In genomic region chr2:48313036-48313877, GRCh38 we compare ENCODE assay signal across 8 cellular contexts. TPM values are rescaled to one million over a fixed set of nuclear protein-coding genes. Genes with fewer than 3 reads are reported as not detected.
DNase-seq lines count a peak whose midpoint lies in the region; ATAC-seq and TF ChIP-seq lines count a peak whose summit lies in the region.

No MANE protein-coding gene starts in this region.

- H3K4me3 ChIP-seq in dorsolateral prefrontal cortex: peak overlapping the region; percentile 69 to 100 (median 92)
- H3K4me3 ChIP-seq in prostate gland: peak overlapping the region; percentile 88 to 96

- TF ChIP-seq CTCF in dorsolateral prefrontal cortex (IDR thresholded peaks at IDR 0.05 in 54 of 56, conservative IDR thresholded peaks at IDR 0.05 in 2 of 56; ENCODE audit: low read depth in 1 of 56, partially characterized antibody in 56 of 56) (no peak), prostate gland (IDR thresholded peaks at IDR 0.05) (no peak)

- no peaks in the 10 kb centered on the region for H3K4me1 ChIP-seq in prostate gland (replicated peaks)

- no peaks in the 10 kb centered on the region for H3K9me3 ChIP-seq in prostate gland

- H3K27ac ChIP-seq in dorsolateral prefrontal cortex: peak overlapping the region; percentile 41 to 99 (median 98)
- H3K27ac ChIP-seq in prostate gland: peak overlapping the region; percentile 94

- no peaks in the 10 kb centered on the region for H3K36me3 ChIP-seq in prostate gland

- DNase-seq in NCI-H1417 (lab: John Stamatoyannopoulos, UW): peak in 2 of 3 experiments; percentile 59 to 79
- no peak for DNase-seq in NCI-H1417 treated with DMSO at 0.1 percent for 48 hours (lab: John Stamatoyannopoulos, UW)
- peak; percentile 51 for DNase-seq in NAMALWA (ENCODE audit: low spot score)
- DNase-seq in dorsolateral prefrontal cortex: no peak
- DNase-seq in prostate gland (ENCODE audit: low spot score): no peak
- no peak for DNase-seq in GF-D8 (lab: John Stamatoyannopoulos, UW)

- no peak for TF ChIP-seq POLR2A in prostate gland (IDR thresholded peaks at IDR 0.05)

- intact Hi-C loops in dorsolateral prefrontal cortex (cut with DNase I) (no loop called here), prostate gland (cut with DNase I) (no loop called here)

- ATAC-seq in HG03521 (IDR thresholded peaks at IDR 0.05; ENCODE audit: unreplicated experiment) (no peak), HG02571 (IDR thresholded peaks at IDR 0.05; ENCODE audit: unreplicated experiment) (no peak)

- H3K27me3 ChIP-seq in dorsolateral prefrontal cortex (no peaks in the 10 kb centered on the region), prostate gland (replicated peaks; ENCODE audit: insufficient read depth) (no peaks in the 10 kb centered on the region)

- WGBS in prostate gland: 69% methylated on average over 14 of the region's 14 CpGs

RNA-seq across cellular contexts. Expression of gene FOXN2, which starts 1.2 kb away (rescaled TPM):
- total RNA-seq in dorsolateral prefrontal cortex (10 to 100 TPM; 18.9 to 82.0 (median 34.8) TPM), prostate gland (10 to 100 TPM; 12.9 to 26.6 TPM)

Comparison
In these comparisons a context has a peak if more than half of its experiments do, and no peak if none do; other contexts are left out.
1. DNase-seq: peak in NCI-H1417 (2 of 3) and NAMALWA (single experiment); none in NCI-H1417 treated with DMSO at 0.1 percent for 48 hours (single experiment), dorsolateral prefrontal cortex (0 of 10), prostate gland (single experiment) and GF-D8 (single experiment).